ENCODE assay signal across 8 cellular contexts in genomic region chr19:49876422-49877019, GRCh38. TPM values are rescaled to one million over a fixed set of nuclear protein-coding genes. Genes with fewer than 3 reads are reported as not detected.
DNase-seq lines count a peak whose midpoint lies in the region; ATAC-seq, FAIRE-seq and TF ChIP-seq lines count a peak whose summit lies in the region.

No MANE protein-coding gene starts in this region.

- H3K27ac ChIP-seq in DND-41 (ENCODE audit: low read length) = peak overlapping the region; percentile 99

- H2AFZ ChIP-seq in DND-41 (ENCODE audit: low read depth, low read length) = peak overlapping the region; percentile 97

- peaks cover 24% of the 10 kb centered on the region for H3K36me3 Mint-ChIP-seq in activated T-helper 1 cell treated with anti-CD3 and anti-CD28 coated beads, Interleukin-12 subunit alpha, Interleukin-12 subunit beta, Interleukin-2, Interleukin-4 antibody, amounts not matched to agents 30 ng/mL and 10 ng/mL and 1 ng/mL, durations not matched to agents 14 hours and 24 hours and 36 hours (ENCODE audit: low read depth)
- H3K36me3 Mint-ChIP-seq in natural killer cell treated with Interleukin-12 subunit alpha and Interleukin-12 subunit beta and Interleukin-15 and Interleukin-18, amount 100 ng/mL, for 72 hours = no peaks in the 10 kb centered on the region

- peak overlapping the region; percentile 78 to 86 for H3K4me3 ChIP-seq in DND-41 (ENCODE audit: low read depth in 1 of 2, low read length in 2 of 2)

- DNase-seq in DND-41 = peak; percentile 98
- peak; percentile 95 to 96 for DNase-seq in Kasumi-1 (lab: John Stamatoyannopoulos, UW)
- peak; percentile 92 for DNase-seq in RCC 7860 (ENCODE audit: low spot score)
- peak; percentile 97 for DNase-seq in activated T-helper 1 cell treated with anti-CD3 and anti-CD28 coated beads, Interleukin-12 subunit alpha, Interleukin-12 subunit beta, Interleukin-2, Interleukin-4 antibody, amounts not matched to agents 30 ng/mL and 10 ng/mL and 1 ng/mL, durations not matched to agents 14 hours and 24 hours and 36 hours (ENCODE audit: low spot score)
- DNase-seq in fibroblast of peridontal ligament (ENCODE audit: extremely low read depth) = peak; percentile 99
- DNase-seq in natural killer cell treated with Interleukin-12 subunit alpha and Interleukin-12 subunit beta and Interleukin-15 and Interleukin-18, amount 100 ng/mL, for 72 hours (ENCODE audit: low spot score) = peak; percentile 98
- peak; percentile 97 for DNase-seq in stimulated activated naive CD8-positive, alpha-beta T cell treated with anti-CD3 and anti-CD28 coated beads, Interleukin-15, Interleukin-2, amounts not matched to agents 100 U/mL and 50 U/mL, for 24 hours

- intact Hi-C loops in activated T-helper 1 cell treated with anti-CD3 and anti-CD28 coated beads, Interleukin-12 subunit alpha, Interleukin-12 subunit beta, Interleukin-2, Interleukin-4 antibody, amounts not matched to agents 30 ng/mL and 10 ng/mL and 1 ng/mL, durations not matched to agents 14 hours and 24 hours and 36 hours (cut with micrococcal nuclease) = loop anchor here (1.0 to 5.0 kb wide), 15 partner anchors 7 to 500 kb away; partner anchors contain the start of genes ALDH16A1, ATF5, FUZ and NR1H2

- no peaks in the 10 kb centered on the region for H3K27me3 Mint-ChIP-seq in activated T-helper 1 cell treated with anti-CD3 and anti-CD28 coated beads, Interleukin-12 subunit alpha, Interleukin-12 subunit beta, Interleukin-2, Interleukin-4 antibody, amounts not matched to agents 30 ng/mL and 10 ng/mL and 1 ng/mL, durations not matched to agents 14 hours and 24 hours and 36 hours (ENCODE audit: insufficient read depth)
- H3K27me3 Mint-ChIP-seq in natural killer cell treated with Interleukin-12 subunit alpha and Interleukin-12 subunit beta and Interleukin-15 and Interleukin-18, amount 100 ng/mL, for 72 hours = no peaks in the 10 kb centered on the region

- peaks cover 36% of the 10 kb centered on the region for H3K4me1 Mint-ChIP-seq in activated T-helper 1 cell treated with anti-CD3 and anti-CD28 coated beads, Interleukin-12 subunit alpha, Interleukin-12 subunit beta, Interleukin-2, Interleukin-4 antibody, amounts not matched to agents 30 ng/mL and 10 ng/mL and 1 ng/mL, durations not matched to agents 14 hours and 24 hours and 36 hours (ENCODE audit: low read depth)
- peaks cover 27 to 31% of the 10 kb centered on the region in 2 donors for H3K4me1 Mint-ChIP-seq in natural killer cell treated with Interleukin-12 subunit alpha and Interleukin-12 subunit beta and Interleukin-15 and Interleukin-18, amount 100 ng/mL, for 72 hours (ENCODE audit: low read depth in 2 of 2)

- H3K9ac ChIP-seq in DND-41 (ENCODE audit: low read depth, low read length) = peak overlapping the region; percentile 93

- TF ChIP-seq CTCF in DND-41 (IDR thresholded peaks at IDR 0.05; ENCODE audit: borderline replicate concordance, extremely low read depth, low read length, poor library complexity, severe bottlenecking) = no peak

- H3K79me2 ChIP-seq in DND-41 (ENCODE audit: insufficient read depth, low read length) = peaks cover 39% of the 10 kb centered on the region

- peaks cover 35% of the 10 kb centered on the region for H3K4me1 ChIP-seq in DND-41 (ENCODE audit: insufficient read depth, low read length)

- H3K36me3 ChIP-seq in DND-41 (ENCODE audit: insufficient read depth, low read length) = peaks cover 34% of the 10 kb centered on the region

- no peak overlapping the region for H3K27ac Mint-ChIP-seq in activated T-helper 1 cell treated with anti-CD3 and anti-CD28 coated beads, Interleukin-12 subunit alpha, Interleukin-12 subunit beta, Interleukin-2, Interleukin-4 antibody, amounts not matched to agents 30 ng/mL and 10 ng/mL and 1 ng/mL, durations not matched to agents 14 hours and 24 hours and 36 hours
- no peak overlapping the region for H3K27ac Mint-ChIP-seq in natural killer cell treated with Interleukin-12 subunit alpha and Interleukin-12 subunit beta and Interleukin-15 and Interleukin-18, amount 100 ng/mL, for 72 hours

- no peaks in the 10 kb centered on the region for H3K27me3 ChIP-seq in DND-41 (ENCODE audit: insufficient read depth, low read length, poor library complexity)

- H3K9me3 ChIP-seq in DND-41 (ENCODE audit: insufficient read depth, low read length, severe bottlenecking) = no peaks in the 10 kb centered on the region

- H3K4me2 ChIP-seq in DND-41 (ENCODE audit: insufficient read depth, low read length) = peak overlapping the region; percentile 98

- no peaks in the 10 kb centered on the region for H3K9me3 Mint-ChIP-seq in activated T-helper 1 cell treated with anti-CD3 and anti-CD28 coated beads, Interleukin-12 subunit alpha, Interleukin-12 subunit beta, Interleukin-2, Interleukin-4 antibody, amounts not matched to agents 30 ng/mL and 10 ng/mL and 1 ng/mL, durations not matched to agents 14 hours and 24 hours and 36 hours
- H3K9me3 Mint-ChIP-seq in natural killer cell treated with Interleukin-12 subunit alpha and Interleukin-12 subunit beta and Interleukin-15 and Interleukin-18, amount 100 ng/mL, for 72 hours = no peaks in the 10 kb centered on the region

- H4K20me1 ChIP-seq in DND-41 (ENCODE audit: insufficient read depth, low read length) = no peaks in the 10 kb centered on the region; the same call in 1 of the 2 replicates

- peak; percentile 64 for FAIRE-seq in RCC 7860 (lab: Jason Lieb, UNC)

- no peak overlapping the region for H3K4me3 Mint-ChIP-seq in activated T-helper 1 cell treated with anti-CD3 and anti-CD28 coated beads, Interleukin-12 subunit alpha, Interleukin-12 subunit beta, Interleukin-2, Interleukin-4 antibody, amounts not matched to agents 30 ng/mL and 10 ng/mL and 1 ng/mL, durations not matched to agents 14 hours and 24 hours and 36 hours
- H3K4me3 Mint-ChIP-seq in natural killer cell treated with Interleukin-12 subunit alpha and Interleukin-12 subunit beta and Interleukin-15 and Interleukin-18, amount 100 ng/mL, for 72 hours = no peak overlapping the region

- ATAC-seq in DND-41 (ENCODE audit: insufficient read depth, low read depth) (peak; percentile 66), GM21825 (IDR thresholded peaks at IDR 0.05; ENCODE audit: unreplicated experiment) (peak; percentile 47)
- ATAC-seq in natural killer cell treated with Interleukin-12 subunit alpha and Interleukin-12 subunit beta and Interleukin-15 and Interleukin-18, amount 100 ng/mL, for 72 hours = peak; percentile 75 to 82
- peak; percentile 53 for ATAC-seq in stimulated activated naive CD8-positive, alpha-beta T cell treated with anti-CD3 and anti-CD28 coated beads, Interleukin-15, Interleukin-2, amounts not matched to agents 100 U/mL and 50 U/mL, for 24 hours

RNA-seq across cellular contexts. Expression of gene AKT1S1, which starts 0.6 kb away (rescaled TPM):
- 32.1 and 32.2 TPM in 2 replicates for total RNA-seq in activated T-helper 1 cell treated with anti-CD3 and anti-CD28 coated beads, Interleukin-12 subunit alpha, Interleukin-12 subunit beta, Interleukin-2, Interleukin-4 antibody, amounts not matched to agents 30 ng/mL and 10 ng/mL and 1 ng/mL, durations not matched to agents 14 hours and 24 hours and 36 hours
- 10 to 100 TPM; 16.8 to 32.1 TPM for total RNA-seq in natural killer cell treated with Interleukin-12 subunit alpha and Interleukin-12 subunit beta and Interleukin-15 and Interleukin-18, amount 100 ng/mL, for 72 hours

RNA-seq across cellular contexts. Expression of gene TBC1D17, which starts 1.0 kb away (rescaled TPM):
- total RNA-seq in activated T-helper 1 cell treated with anti-CD3 and anti-CD28 coated beads, Interleukin-12 subunit alpha, Interleukin-12 subunit beta, Interleukin-2, Interleukin-4 antibody, amounts not matched to agents 30 ng/mL and 10 ng/mL and 1 ng/mL, durations not matched to agents 14 hours and 24 hours and 36 hours = 38.7 and 41.8 TPM in 2 replicates
- total RNA-seq in natural killer cell treated with Interleukin-12 subunit alpha and Interleukin-12 subunit beta and Interleukin-15 and Interleukin-18, amount 100 ng/mL, for 72 hours = 10 to 100 TPM; 26.0 to 34.0 TPM

RNA-seq across cellular contexts. Expression of gene PNKP, which starts 9.1 kb away (rescaled TPM):
- total RNA-seq in activated T-helper 1 cell treated with anti-CD3 and anti-CD28 coated beads, Interleukin-12 subunit alpha, Interleukin-12 subunit beta, Interleukin-2, Interleukin-4 antibody, amounts not matched to agents 30 ng/mL and 10 ng/mL and 1 ng/mL, durations not matched to agents 14 hours and 24 hours and 36 hours = 138 and 141 TPM in 2 replicates
- total RNA-seq in natural killer cell treated with Interleukin-12 subunit alpha and Interleukin-12 subunit beta and Interleukin-15 and Interleukin-18, amount 100 ng/mL, for 72 hours = 100 to 1,000 TPM; 146 to 205 TPM

RNA-seq across cellular contexts. Expression of gene IL4I1, which starts 20.2 kb away (rescaled TPM):
- total RNA-seq in activated T-helper 1 cell treated with anti-CD3 and anti-CD28 coated beads, Interleukin-12 subunit alpha, Interleukin-12 subunit beta, Interleukin-2, Interleukin-4 antibody, amounts not matched to agents 30 ng/mL and 10 ng/mL and 1 ng/mL, durations not matched to agents 14 hours and 24 hours and 36 hours = 50.0 and 51.5 TPM in 2 replicates
- 10 to 100 TPM in 1 of 2 donors, 1 to 10 TPM in 1; 2.4 to 15.1 TPM for total RNA-seq in natural killer cell treated with Interleukin-12 subunit alpha and Interleukin-12 subunit beta and Interleukin-15 and Interleukin-18, amount 100 ng/mL, for 72 hours

RNA-seq across cellular contexts. Expression of gene PTOV1, which starts 25.6 kb away (rescaled TPM):
- total RNA-seq in activated T-helper 1 cell treated with anti-CD3 and anti-CD28 coated beads, Interleukin-12 subunit alpha, Interleukin-12 subunit beta, Interleukin-2, Interleukin-4 antibody, amounts not matched to agents 30 ng/mL and 10 ng/mL and 1 ng/mL, durations not matched to agents 14 hours and 24 hours and 36 hours = 107 and 113 TPM in 2 replicates
- total RNA-seq in natural killer cell treated with Interleukin-12 subunit alpha and Interleukin-12 subunit beta and Interleukin-15 and Interleukin-18, amount 100 ng/mL, for 72 hours = 10 to 100 TPM; 64.6 to 78.0 TPM

Comparison
In these comparisons a context has a peak if more than half of its experiments do, and no peak if none do; other contexts are left out.
1. Peak in every context shown above with its lines: DNase-seq, ATAC-seq, H3K4me3 ChIP-seq and H3K27ac ChIP-seq.